ENCODE assay signal across 16 cellular contexts in the genomic region with DNA sequence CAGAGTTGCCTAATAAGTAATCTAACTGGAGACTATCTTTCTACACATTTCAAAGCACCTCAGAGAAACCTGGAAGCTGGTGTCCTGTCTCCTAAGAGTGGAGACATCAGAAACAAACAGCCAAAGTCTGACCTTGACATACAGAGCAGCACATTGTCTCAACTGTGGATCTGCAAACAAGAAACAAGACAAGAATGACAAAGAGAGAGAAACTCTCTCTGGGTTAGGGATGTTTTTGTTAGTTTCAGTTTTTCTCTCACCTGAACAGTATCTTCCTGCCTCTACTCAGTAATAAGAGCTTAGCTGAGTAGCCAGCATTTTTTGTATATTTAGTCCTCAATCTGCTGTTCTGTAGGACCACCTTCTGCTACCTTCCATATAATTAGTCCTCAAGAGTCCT.
"Had no signal": no experiment of that assay in that cellular context is flagged by ENCODE, and none has a peak within 500 bp of the region (broad histone marks: within the 10 kb centered on the region; RNA-seq: fewer than 3 reads in every experiment).

No MANE protein-coding gene starts in this region.

- ATAC-seq: lower lobe of right lung, natural killer cell had no signal

- DNase-seq: dermis blood vessel endothelial cell; esophagus squamous epithelium; immature natural killer cell; left ventricle myocardium inferior; lower lobe of right lung; natural killer cell; ovary; stimulated activated CD4-positive, alpha-beta T cell treated with anti-CD3 and anti-CD28 coated beads, Interleukin-2, amount 100 ng/mL, for 48 hours; stimulated activated naive CD4-positive, alpha-beta T cell treated with Interleukin-2 at 50 U/mL for 16 hours; trophoblast cell had no signal

- H3K27ac Mint-ChIP-seq: memory B cell, mesothelial cell of epicardium, natural killer cell had no signal

- H3K4me2 ChIP-seq: smooth muscle cell had no signal

- H3K4me3 Mint-ChIP-seq: immature natural killer cell, memory B cell, mesothelial cell of epicardium, natural killer cell, neural crest cell had no signal

- H3K27me3 Mint-ChIP-seq: memory B cell had no signal

- H3K9me3 ChIP-seq: lower lobe of right lung had no signal

- H3K27me3 ChIP-seq: ovary, right atrium auricular region had no signal

- H3K4me1 Mint-ChIP-seq: mesothelial cell of epicardium, neural crest cell had no signal

- FAIRE-seq: keratinocyte had no signal

- H3K4me1 ChIP-seq: esophagus squamous epithelium, left ventricle myocardium inferior, lower lobe of right lung, right atrium auricular region had no signal

- H3K36me3 ChIP-seq: ovary had no signal

- H3K27ac ChIP-seq: esophagus squamous epithelium, left ventricle myocardium inferior, lower lobe of right lung, ovary, right atrium auricular region had no signal

- H3K9me3 Mint-ChIP-seq: neural crest cell had no signal

- H3K4me3 ChIP-seq: esophagus squamous epithelium, left ventricle myocardium inferior, lower lobe of right lung, ovary, right atrium auricular region, smooth muscle cell had no signal
